Comparison of ENCODE assay signal across 22 cellular contexts in genomic region chr7:6290345-6290744, GRCh38. TPM values are rescaled to one million over a fixed set of nuclear protein-coding genes. Genes with fewer than 3 reads are reported as not detected.
DNase-seq lines count a peak whose midpoint lies in the region; ATAC-seq and TF ChIP-seq lines count a peak whose summit lies in the region.
"Had no signal": no experiment of that assay in that cellular context is flagged by ENCODE, and none has a peak within 500 bp of the region (broad histone marks: within the 10 kb centered on the region; RNA-seq: fewer than 3 reads in every experiment).

No MANE protein-coding gene starts in this region.

- 64 to 80% (median 68%) methylated on average over 7 to 8 of the region's 8 CpGs for WGBS in spleen, 5 donors

- H3K9me3 ChIP-seq in PC-3 (ENCODE audit: low read length) (no peaks in the 10 kb centered on the region), spleen (peaks cover 0 to 4% (median 0%) of the 10 kb centered on the region in 8 donors)

- TF ChIP-seq POLR2A in spleen (IDR thresholded peaks at IDR 0.05) = no peak

- H2AFZ ChIP-seq in PC-3 (ENCODE audit: low read length) = peak overlapping the region; percentile 83

- no peak overlapping the region for H3K9ac ChIP-seq in PC-3 (ENCODE audit: low read length)

- TF ChIP-seq CTCF in PC-3 (conservative IDR thresholded peaks at IDR 0.05; ENCODE audit: low read depth, low read length) (no peak), fibroblast of mammary gland (conservative IDR thresholded peaks at IDR 0.05; ENCODE audit: control insufficient read depth, insufficient read depth, low read depth, low read length) (no peak), spleen (IDR thresholded peaks at IDR 0.05 in 8 of 11, conservative IDR thresholded peaks at IDR 0.05 in 3 of 11) (no peak)

- POLR2A ChIA-PET in PC-3 (lab: Charles Lee; ENCODE audit: unreplicated experiment) = interaction anchor here (0.6 kb wide), 1 partner anchor 26 kb away, joined by 4 read pairs; no protein-coding TSS in a partner anchor

- H3F3A ChIP-seq in PC-3 (ENCODE audit: low read length, unreplicated experiment) = no peaks in the 10 kb centered on the region

- H3K4me1 ChIP-seq in PC-3 (ENCODE audit: insufficient read depth, low read length) (peaks cover 10% of the 10 kb centered on the region), spleen (no peaks in the 10 kb centered on the region)

- no TSS peak for BruUV-seq in PC-3 (replicated peaks; lab: Mats Ljungman, UMichigan)

- CTCF ChIA-PET in PC-3 (lab: Charles Lee) = no interaction called here

- peak overlapping the region; percentile 10; the same call in 1 of the 2 replicates for H3K4me2 ChIP-seq in PC-3 (ENCODE audit: low read length)

- ATAC-seq in PC-3 = peak; percentile 85
- ATAC-seq: activated CD8-positive, alpha-beta T cell treated with anti-CD3 and anti-CD28 coated beads, Interleukin-2, amount 10 ng/mL, durations not matched to agents 7 days and 5 days; left lobe of liver; stimulated activated naive B cell treated with anti-CD40 and anti-IgM and Interleukin-4, amounts not matched to agents 10 μg/mL and 1 μg/mL and 100 μg/mL, for 72 hours had no signal

- no peak overlapping the region for H3K4me3 ChIP-seq in PC-3 (ENCODE audit: low read length)
- H3K4me3 ChIP-seq in fibroblast of mammary gland (ENCODE audit: control insufficient read depth, low read depth, low read length) = no peak overlapping the region
- no peak overlapping the region for H3K4me3 ChIP-seq in spleen
- H3K4me3 ChIP-seq: cardiac muscle cell had no signal

- H3K27ac ChIP-seq in PC-3 (ENCODE audit: low read length) (peak overlapping the region; percentile 59), spleen (no peak overlapping the region)
- H3K27ac ChIP-seq: 22Rv1, cardiac muscle cell had no signal

- H3K27me3 ChIP-seq in PC-3 (ENCODE audit: low read length) (no peaks in the 10 kb centered on the region), spleen (replicated peaks in 1 of 7) (no peaks in the 10 kb centered on the region)
- H3K27me3 ChIP-seq: cardiac muscle cell had no signal

- no peaks in the 10 kb centered on the region for H3K36me3 ChIP-seq in PC-3 (ENCODE audit: low read depth, low read length)
- H3K36me3 ChIP-seq in spleen = no peaks in the 10 kb centered on the region
- H3K36me3 ChIP-seq: cardiac muscle cell had no signal

- intact Hi-C loops in PC-3 (cut with micrococcal nuclease) (no loop called here), spleen (cut with DNase I; ENCODE audit: low total_unique reads) (no loop called here)

- DNase-seq in DMS53 (lab: John Stamatoyannopoulos, UW) = peak; percentile 33
- DNase-seq in DMS53 treated with DMSO at 0.1 percent for 48 hours (lab: John Stamatoyannopoulos, UW; ENCODE audit: unreplicated experiment) = no peak
- peak; percentile 74 for DNase-seq in PC-3
- DNase-seq in fibroblast of mammary gland (ENCODE audit: low read depth) = peak; percentile 41
- DNase-seq in spleen = peak; percentile 34
- DNase-seq in COLO829 (ENCODE audit: low spot score) = no peak
- DNase-seq in CD1c-positive myeloid dendritic cell (ENCODE audit: extremely low spot score) = no peak
- no peak for DNase-seq in activated naive CD4-positive, alpha-beta T cell (lab: John Stamatoyannopoulos, UW)
- DNase-seq: activated CD8-positive, alpha-beta T cell treated with anti-CD3 and anti-CD28 coated beads, Interleukin-2, amount 10 ng/mL, durations not matched to agents 7 days and 5 days; CD4-positive, CD25-positive, alpha-beta regulatory T cell; effector CD4-positive, alpha-beta T cell; GDM1; GOT3; MV-4-11; NCI-H2107; NCI-H69; OCI-M1; stimulated activated CD4-positive, alpha-beta T cell treated with anti-CD3 and anti-CD28 coated beads, Interleukin-12 subunit alpha, Interleukin-12 subunit beta, amount 100 ng/mL, for 4 hours; stimulated activated naive B cell treated with anti-CD40 and anti-IgM and Interleukin-4, amounts not matched to agents 10 μg/mL and 1 μg/mL and 100 μg/mL, for 72 hours had no signal

- no peaks in the 10 kb centered on the region for H3K79me2 ChIP-seq in PC-3 (ENCODE audit: low read length)

- no peaks in the 10 kb centered on the region for H4K20me1 ChIP-seq in PC-3 (ENCODE audit: low read length)

- no peaks in the 10 kb centered on the region for H3K9me2 ChIP-seq in PC-3 (replicated peaks; ENCODE audit: low read length)

RNA-seq across cellular contexts. Expression of gene CYTH3, which starts 17.9 kb away (rescaled TPM):
- total RNA-seq in PC-3 (2014; rRNA removed) (23.1 and 34.4 TPM in 2 replicates), spleen (10 to 100 TPM in 6 of 7 donors, 1 to 10 TPM in 1; 9.6 to 28.1 (median 21.0) TPM)
- polyA plus RNA-seq in spleen = 1 to 10 TPM; 2.5 to 4.8 (median 3.5) TPM

RNA-seq across cellular contexts. Expression of gene FAM220A, which starts 58.4 kb away (rescaled TPM):
- total RNA-seq in PC-3 (2014; rRNA removed) = 19.1 and 19.3 TPM in 2 replicates
- 10 to 100 TPM; 10.5 to 14.6 (median 12.2) TPM for total RNA-seq in spleen
- 10 to 100 TPM in 2 of 3 donors, 1 to 10 TPM in 1; 6.3 to 10.3 (median 10.2) TPM for polyA plus RNA-seq in spleen

Comparison
In these comparisons a context has a peak if more than half of its experiments do, and no peak if none do; other contexts are left out.
1. DNase-seq: peak in DMS53 (single experiment), PC-3 (single experiment), fibroblast of mammary gland (single experiment) and spleen (single experiment); none in DMS53 treated with DMSO at 0.1 percent for 48 hours (single experiment), COLO829 (single experiment), CD1c-positive myeloid dendritic cell (single experiment) and activated naive CD4-positive, alpha-beta T cell (0 of 4).